In the genomic region with DNA sequence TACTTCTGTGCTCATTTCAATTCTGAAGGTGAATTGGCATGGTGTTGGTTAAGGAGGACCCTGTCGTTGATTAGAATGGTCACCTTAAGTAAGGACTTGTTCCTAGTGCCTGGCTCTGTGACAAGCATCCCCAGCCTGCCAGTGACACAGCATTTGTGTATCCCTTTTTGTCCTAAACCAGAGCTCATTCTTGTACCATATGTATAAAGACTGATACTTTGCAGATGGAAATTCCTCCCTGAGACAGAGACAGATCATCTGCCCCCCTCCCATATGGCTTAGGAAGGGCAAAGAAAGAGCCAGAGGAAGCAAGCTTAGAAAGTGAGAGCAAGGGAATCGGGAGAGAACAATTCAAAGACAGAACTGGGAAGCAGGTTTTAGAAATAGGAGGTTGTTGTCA, we compare ENCODE assay signal across 1 cellular context.
TF ChIP-seq lines count a peak whose summit lies in the region.

No MANE protein-coding gene starts in this region.

TF ChIP-seq in GM23338, 12 proteins besides CTCF, POLR2A, EP300 and RAD21 (continued from another document):
- TF ChIP-seq, protein P1, sequence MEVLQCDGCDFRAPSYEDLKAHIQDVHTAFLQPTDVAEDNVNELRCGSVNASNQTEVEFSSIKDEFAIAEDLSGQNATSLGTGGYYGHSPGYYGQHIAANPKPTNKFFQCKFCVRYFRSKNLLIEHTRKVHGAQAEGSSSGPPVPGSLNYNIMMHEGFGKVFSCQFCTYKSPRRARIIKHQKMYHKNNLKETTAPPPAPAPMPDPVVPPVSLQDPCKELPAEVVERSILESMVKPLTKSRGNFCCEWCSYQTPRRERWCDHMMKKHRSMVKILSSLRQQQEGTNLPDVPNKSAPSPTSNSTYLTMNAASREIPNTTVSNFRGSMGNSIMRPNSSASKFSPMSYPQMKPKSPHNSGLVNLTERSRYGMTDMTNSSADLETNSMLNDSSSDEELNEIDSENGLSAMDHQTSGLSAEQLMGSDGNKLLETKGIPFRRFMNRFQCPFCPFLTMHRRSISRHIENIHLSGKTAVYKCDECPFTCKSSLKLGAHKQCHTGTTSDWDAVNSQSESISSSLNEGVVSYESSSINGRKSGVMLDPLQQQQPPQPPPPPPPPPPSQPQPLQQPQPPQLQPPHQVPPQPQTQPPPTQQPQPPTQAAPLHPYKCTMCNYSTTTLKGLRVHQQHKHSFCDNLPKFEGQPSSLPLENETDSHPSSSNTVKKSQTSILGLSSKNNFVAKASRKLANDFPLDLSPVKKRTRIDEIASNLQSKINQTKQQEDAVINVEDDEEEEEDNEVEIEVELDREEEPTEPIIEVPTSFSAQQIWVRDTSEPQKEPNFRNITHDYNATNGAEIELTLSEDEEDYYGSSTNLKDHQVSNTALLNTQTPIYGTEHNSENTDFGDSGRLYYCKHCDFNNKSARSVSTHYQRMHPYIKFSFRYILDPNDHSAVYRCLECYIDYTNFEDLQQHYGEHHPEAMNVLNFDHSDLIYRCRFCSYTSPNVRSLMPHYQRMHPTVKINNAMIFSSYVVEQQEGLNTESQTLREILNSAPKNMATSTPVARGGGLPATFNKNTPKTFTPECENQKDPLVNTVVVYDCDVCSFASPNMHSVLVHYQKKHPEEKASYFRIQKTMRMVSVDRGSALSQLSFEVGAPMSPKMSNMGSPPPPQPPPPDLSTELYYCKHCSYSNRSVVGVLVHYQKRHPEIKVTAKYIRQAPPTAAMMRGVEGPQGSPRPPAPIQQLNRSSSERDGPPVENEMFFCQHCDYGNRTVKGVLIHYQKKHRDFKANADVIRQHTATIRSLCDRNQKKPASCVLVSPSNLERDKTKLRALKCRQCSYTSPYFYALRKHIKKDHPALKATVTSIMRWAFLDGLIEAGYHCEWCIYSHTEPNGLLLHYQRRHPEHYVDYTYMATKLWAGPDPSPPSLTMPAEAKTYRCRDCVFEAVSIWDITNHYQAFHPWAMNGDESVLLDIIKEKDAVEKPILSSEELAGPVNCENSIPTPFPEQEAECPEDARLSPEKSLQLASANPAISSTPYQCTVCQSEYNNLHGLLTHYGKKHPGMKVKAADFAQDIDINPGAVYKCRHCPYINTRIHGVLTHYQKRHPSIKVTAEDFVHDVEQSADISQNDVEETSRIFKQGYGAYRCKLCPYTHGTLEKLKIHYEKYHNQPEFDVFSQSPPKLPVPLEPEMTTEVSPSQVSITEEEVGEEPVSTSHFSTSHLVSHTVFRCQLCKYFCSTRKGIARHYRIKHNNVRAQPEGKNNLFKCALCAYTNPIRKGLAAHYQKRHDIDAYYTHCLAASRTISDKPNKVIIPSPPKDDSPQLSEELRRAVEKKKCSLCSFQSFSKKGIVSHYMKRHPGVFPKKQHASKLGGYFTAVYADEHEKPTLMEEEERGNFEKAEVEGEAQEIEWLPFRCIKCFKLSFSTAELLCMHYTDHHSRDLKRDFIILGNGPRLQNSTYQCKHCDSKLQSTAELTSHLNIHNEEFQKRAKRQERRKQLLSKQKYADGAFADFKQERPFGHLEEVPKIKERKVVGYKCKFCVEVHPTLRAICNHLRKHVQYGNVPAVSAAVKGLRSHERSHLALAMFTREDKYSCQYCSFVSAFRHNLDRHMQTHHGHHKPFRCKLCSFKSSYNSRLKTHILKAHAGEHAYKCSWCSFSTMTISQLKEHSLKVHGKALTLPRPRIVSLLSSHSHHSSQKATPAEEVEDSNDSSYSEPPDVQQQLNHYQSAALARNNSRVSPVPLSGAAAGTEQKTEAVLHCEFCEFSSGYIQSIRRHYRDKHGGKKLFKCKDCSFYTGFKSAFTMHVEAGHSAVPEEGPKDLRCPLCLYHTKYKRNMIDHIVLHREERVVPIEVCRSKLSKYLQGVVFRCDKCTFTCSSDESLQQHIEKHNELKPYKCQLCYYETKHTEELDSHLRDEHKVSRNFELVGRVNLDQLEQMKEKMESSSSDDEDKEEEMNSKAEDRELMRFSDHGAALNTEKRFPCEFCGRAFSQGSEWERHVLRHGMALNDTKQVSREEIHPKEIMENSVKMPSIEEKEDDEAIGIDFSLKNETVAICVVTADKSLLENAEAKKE (CRISPR knock-in tag; IDR thresholded peaks at IDR 0.05): no peak
- TF ChIP-seq, protein P2, sequence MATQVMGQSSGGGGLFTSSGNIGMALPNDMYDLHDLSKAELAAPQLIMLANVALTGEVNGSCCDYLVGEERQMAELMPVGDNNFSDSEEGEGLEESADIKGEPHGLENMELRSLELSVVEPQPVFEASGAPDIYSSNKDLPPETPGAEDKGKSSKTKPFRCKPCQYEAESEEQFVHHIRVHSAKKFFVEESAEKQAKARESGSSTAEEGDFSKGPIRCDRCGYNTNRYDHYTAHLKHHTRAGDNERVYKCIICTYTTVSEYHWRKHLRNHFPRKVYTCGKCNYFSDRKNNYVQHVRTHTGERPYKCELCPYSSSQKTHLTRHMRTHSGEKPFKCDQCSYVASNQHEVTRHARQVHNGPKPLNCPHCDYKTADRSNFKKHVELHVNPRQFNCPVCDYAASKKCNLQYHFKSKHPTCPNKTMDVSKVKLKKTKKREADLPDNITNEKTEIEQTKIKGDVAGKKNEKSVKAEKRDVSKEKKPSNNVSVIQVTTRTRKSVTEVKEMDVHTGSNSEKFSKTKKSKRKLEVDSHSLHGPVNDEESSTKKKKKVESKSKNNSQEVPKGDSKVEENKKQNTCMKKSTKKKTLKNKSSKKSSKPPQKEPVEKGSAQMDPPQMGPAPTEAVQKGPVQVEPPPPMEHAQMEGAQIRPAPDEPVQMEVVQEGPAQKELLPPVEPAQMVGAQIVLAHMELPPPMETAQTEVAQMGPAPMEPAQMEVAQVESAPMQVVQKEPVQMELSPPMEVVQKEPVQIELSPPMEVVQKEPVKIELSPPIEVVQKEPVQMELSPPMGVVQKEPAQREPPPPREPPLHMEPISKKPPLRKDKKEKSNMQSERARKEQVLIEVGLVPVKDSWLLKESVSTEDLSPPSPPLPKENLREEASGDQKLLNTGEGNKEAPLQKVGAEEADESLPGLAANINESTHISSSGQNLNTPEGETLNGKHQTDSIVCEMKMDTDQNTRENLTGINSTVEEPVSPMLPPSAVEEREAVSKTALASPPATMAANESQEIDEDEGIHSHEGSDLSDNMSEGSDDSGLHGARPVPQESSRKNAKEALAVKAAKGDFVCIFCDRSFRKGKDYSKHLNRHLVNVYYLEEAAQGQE (IDR thresholded peaks at IDR 0.05; ENCODE audit: unreplicated experiment): no peak
- no peak for TF ChIP-seq EZH2 (IDR thresholded peaks at IDR 0.05; ENCODE audit: low read depth, unreplicated experiment)
- TF ChIP-seq ZNF114 (CRISPR knock-in tag; IDR thresholded peaks at IDR 0.05): no peak
- TF ChIP-seq NANOG (IDR thresholded peaks at IDR 0.05; ENCODE audit: borderline replicate concordance): no peak
- TF ChIP-seq JUNB (IDR thresholded peaks at IDR 0.05; ENCODE audit: unreplicated experiment): no peak
- no peak for TF ChIP-seq STAT1 (IDR thresholded peaks at IDR 0.05; ENCODE audit: unreplicated experiment)
- TF ChIP-seq CREB1 (CRISPR knock-in tag; IDR thresholded peaks at IDR 0.05; ENCODE audit: low read depth): no peak
- no peak for TF ChIP-seq POLR2AphosphoS5 (IDR thresholded peaks at IDR 0.05; ENCODE audit: low read depth)
